In genomic region chr1:230753586-230754251, GRCh38 we compare ENCODE assay signal across 1 cellular context.
A peak's percentile ranks its signal among the peaks of the same experiment; 100 is the strongest.
TF ChIP-seq lines count a peak whose summit lies in the region.

No MANE protein-coding gene starts in this region.

TF ChIP-seq in HEK293, 187 proteins besides CTCF, POLR2A, EP300 and RAD21 (continued from another document):
- no peak for TF ChIP-seq ELK4 (IDR thresholded peaks at IDR 0.05; ENCODE audit: borderline replicate concordance, low read depth, low read length)
- no peak for TF ChIP-seq ZNF202 (tag by site-specific recombination; IDR thresholded peaks at IDR 0.05; ENCODE audit: borderline replicate concordance)
- TF ChIP-seq ZNF416 (tag by site-specific recombination; IDR thresholded peaks at IDR 0.05) = no peak
- TF ChIP-seq ZBTB7A (tag by site-specific recombination; IDR thresholded peaks at IDR 0.05; ENCODE audit: low read depth) = no peak
- no peak for TF ChIP-seq KLF16 (tag by site-specific recombination; IDR thresholded peaks at IDR 0.05)
- no peak for TF ChIP-seq ZNF777 (tag by site-specific recombination; IDR thresholded peaks at IDR 0.05; ENCODE audit: borderline replicate concordance)
- no peak for TF ChIP-seq SETDB1 (IDR thresholded peaks at IDR 0.05; ENCODE audit: insufficient read length, low read length)
- TF ChIP-seq ZNF600 (tag by site-specific recombination; IDR thresholded peaks at IDR 0.05) = peak; percentile 80; the same call in 1 of the 2 replicates
- no peak for TF ChIP-seq ZNF132 (tag by site-specific recombination; IDR thresholded peaks at IDR 0.05; ENCODE audit: borderline replicate concordance)
- TF ChIP-seq ZNF16 (tag by site-specific recombination; IDR thresholded peaks at IDR 0.05; ENCODE audit: low read depth) = no peak
- TF ChIP-seq ZNF23 (tag by site-specific recombination; IDR thresholded peaks at IDR 0.05; ENCODE audit: borderline replicate concordance) = no peak
- no peak for TF ChIP-seq ZNF248 (tag by site-specific recombination; IDR thresholded peaks at IDR 0.05)
- TF ChIP-seq ZBTB11 (tag by site-specific recombination; conservative IDR thresholded peaks at IDR 0.05; ENCODE audit: low read depth) = no peak
- TF ChIP-seq ZSCAN18 (tag by site-specific recombination; IDR thresholded peaks at IDR 0.05) = no peak
- no peak for TF ChIP-seq ZNF280D (tag by site-specific recombination; IDR thresholded peaks at IDR 0.05)
- no peak for TF ChIP-seq ZNF510 (tag by site-specific recombination; IDR thresholded peaks at IDR 0.05; ENCODE audit: insufficient replicate concordance)
- no peak for TF ChIP-seq ZNF335 (tag by site-specific recombination; conservative IDR thresholded peaks at IDR 0.05)
- TF ChIP-seq HOXA7 (CRISPR knock-in tag; IDR thresholded peaks at IDR 0.05; ENCODE audit: borderline replicate concordance) = no peak
- no peak for TF ChIP-seq ZNF704 (tag by site-specific recombination; IDR thresholded peaks at IDR 0.05)
- TF ChIP-seq SP2 (tag by site-specific recombination; IDR thresholded peaks at IDR 0.05) = peak; percentile 71
- 0 out of 2 replicates have a peak, but pooled peaks have one; percentile 14 for TF ChIP-seq SP7 (tag by site-specific recombination; IDR thresholded peaks at IDR 0.05)
- TF ChIP-seq ZNF488 (tag by site-specific recombination; IDR thresholded peaks at IDR 0.05) = no peak
- no peak for TF ChIP-seq ZNF423 (tag by site-specific recombination; IDR thresholded peaks at IDR 0.05)
- TF ChIP-seq ZNF155 (tag by site-specific recombination; IDR thresholded peaks at IDR 0.05) = no peak
- no peak for TF ChIP-seq ZBTB20 (tag by site-specific recombination; IDR thresholded peaks at IDR 0.05)
- no peak for TF ChIP-seq ZNF146 (tag by site-specific recombination; IDR thresholded peaks at IDR 0.05)
- no peak for TF ChIP-seq ZNF221 (tag by site-specific recombination; IDR thresholded peaks at IDR 0.05; ENCODE audit: borderline replicate concordance)
- no peak for TF ChIP-seq ZNF596 (tag by site-specific recombination; IDR thresholded peaks at IDR 0.05)
- no peak for TF ChIP-seq PRDM1 (tag by site-specific recombination; IDR thresholded peaks at IDR 0.05)
- 0 out of 2 replicates have a peak, but pooled peaks have one; percentile 24 for TF ChIP-seq ZBTB17 (tag by site-specific recombination; IDR thresholded peaks at IDR 0.05)
